Comparison of ENCODE assay signal across 11 cellular contexts in genomic region chr13:64723735-64724134, GRCh38.
DNase-seq lines count a peak whose midpoint lies in the region; ATAC-seq and TF ChIP-seq lines count a peak whose summit lies in the region.
"Had no signal": no experiment of that assay in that cellular context is flagged by ENCODE, and none has a peak within 500 bp of the region (broad histone marks: within the 10 kb centered on the region; RNA-seq: fewer than 3 reads in every experiment).

No MANE protein-coding gene starts in this region.

- H2AK5ac ChIP-seq in neuronal stem cell (ENCODE audit: low read depth, low read length), result no peak overlapping the region

- no peak overlapping the region for H3K4ac ChIP-seq in neuronal stem cell (ENCODE audit: low read length)

- no peak overlapping the region for H3K9ac ChIP-seq in GM23248
- no peak overlapping the region for H3K9ac ChIP-seq in neuronal stem cell (ENCODE audit: low read depth, low read length, poor library complexity)
- H3K9ac ChIP-seq: KMS-11 had no signal

- H2AFZ ChIP-seq in GM23248, result no peak overlapping the region
- H2AFZ ChIP-seq in neuronal stem cell (ENCODE audit: low read length), result peak overlapping the region; percentile 50

- H3K9me3 ChIP-seq in GM23248 (ENCODE audit: low read depth) (no peaks in the 10 kb centered on the region), neuronal stem cell (replicated peaks in 1 of 2; ENCODE audit: control insufficient read depth in 2 of 2, insufficient read depth in 1 of 2, low read depth in 1 of 2, low read length in 2 of 2) (peaks cover 0 to 3% of the 10 kb centered on the region in 2 donors)

- intact Hi-C loops in left ventricle myocardium superior (cut with micrococcal nuclease), result no loop called here

- H3K79me2 ChIP-seq in GM23248 (ENCODE audit: insufficient read depth), result no peaks in the 10 kb centered on the region

- H4K20me1 ChIP-seq in GM23248 (ENCODE audit: insufficient read depth), result no peaks in the 10 kb centered on the region

- peaks cover 7% of the 10 kb centered on the region; the same call in 1 of the 2 replicates for H3F3A ChIP-seq in GM23248 (ENCODE audit: insufficient read depth)

- no peaks in the 10 kb centered on the region for H3K79me1 ChIP-seq in neuronal stem cell (ENCODE audit: low read depth, low read length)

- H3K27me3 ChIP-seq in GM23248 (replicated peaks; ENCODE audit: insufficient read depth), result no peaks in the 10 kb centered on the region
- H3K27me3 ChIP-seq in neuronal stem cell (ENCODE audit: control insufficient read depth in 3 of 3, insufficient read depth in 3 of 3, low read depth in 1 of 3, low read length in 3 of 3), result no peaks in the 10 kb centered on the region

- H4K8ac ChIP-seq in neuronal stem cell (ENCODE audit: low read depth, low read length), result no peak overlapping the region

- no peak overlapping the region for H3K23ac ChIP-seq in neuronal stem cell (ENCODE audit: low read depth, low read length, poor library complexity)

- H3K27ac ChIP-seq in GM23248, result peak overlapping the region; percentile 45
- no peak overlapping the region for H3K27ac ChIP-seq in neuronal stem cell (replicated peaks; ENCODE audit: low read length)
- H3K27ac ChIP-seq: dorsolateral prefrontal cortex, KMS-11 had no signal

- TF ChIP-seq CTCF in epithelial cell of esophagus (IDR thresholded peaks at IDR 0.05; ENCODE audit: insufficient read depth, low read depth, low read length, missing control alignments), result no peak

- H3K9me2 ChIP-seq in GM23248 (ENCODE audit: insufficient read depth), result no peaks in the 10 kb centered on the region

- H3K4me1 ChIP-seq in GM23248 (ENCODE audit: insufficient read depth), result peaks cover 14% of the 10 kb centered on the region
- peaks cover 4 to 14% of the 10 kb centered on the region in 2 donors for H3K4me1 ChIP-seq in neuronal stem cell (ENCODE audit: control insufficient read depth in 2 of 2, insufficient read depth in 1 of 2, low read depth in 1 of 2, low read length in 2 of 2)

- in situ Hi-C loops in GM23248 (cut with MboI), result no loop called here

- no peak overlapping the region for H2BK5ac ChIP-seq in neuronal stem cell (ENCODE audit: low read length)

- H3K18ac ChIP-seq in neuronal stem cell (ENCODE audit: low read length), result no peak overlapping the region

- no peak overlapping the region for H4K91ac ChIP-seq in neuronal stem cell (ENCODE audit: low read depth, low read length, poor library complexity)

- ATAC-seq in left ventricle myocardium superior, result no peak
- no peak for ATAC-seq in GM19023 (IDR thresholded peaks at IDR 0.05; ENCODE audit: unreplicated experiment)

- 1 to 5% methylated on average over 2 of the region's 2 CpGs for WGBS in GM23248 (ENCODE audit: low coverage in 1 of 2, low lambda C conversion rate in 2 of 2, missing lambda C conversion rate in 2 of 2), 2 experiments
- no CpG with 5 or more reads among the region's 2 CpGs for WGBS in neuronal stem cell (ENCODE audit: extremely low coverage in 2 of 2, insufficient read length in 2 of 2, insufficient replicate concordance in 1 of 2), 2 donors

- H3K4me2 ChIP-seq in GM23248 (ENCODE audit: unreplicated experiment) (peak overlapping the region; percentile 18), neuronal stem cell (ENCODE audit: insufficient read depth, low read length, poor library complexity, severe bottlenecking) (no peak overlapping the region)
- H3K4me2 ChIP-seq: KMS-11 had no signal

- H2BK120ac ChIP-seq in neuronal stem cell (ENCODE audit: low read depth, low read length), result no peak overlapping the region

- H2BK15ac ChIP-seq in neuronal stem cell (ENCODE audit: low read length), result no peak overlapping the region

- H3K4me3 ChIP-seq in GM23248 (no peak overlapping the region), epithelial cell of esophagus (ENCODE audit: low read length) (no peak overlapping the region), neuronal stem cell (ENCODE audit: low read length in 2 of 2) (no peak overlapping the region)
- H3K4me3 ChIP-seq: dorsolateral prefrontal cortex had no signal

- no peak overlapping the region for H3K14ac ChIP-seq in neuronal stem cell (ENCODE audit: low read length)

- no peak overlapping the region for H2BK12ac ChIP-seq in neuronal stem cell (ENCODE audit: low read length)

- no peaks in the 10 kb centered on the region for H3K36me3 ChIP-seq in GM23248 (ENCODE audit: low read depth)
- H3K36me3 ChIP-seq in neuronal stem cell (replicated peaks in 1 of 2; ENCODE audit: control insufficient read depth in 2 of 2, insufficient read depth in 2 of 2, low read length in 2 of 2), result no peaks in the 10 kb centered on the region

- peak; percentile 87 for DNase-seq in GM23248
- DNase-seq in epithelial cell of esophagus (ENCODE audit: low read depth), result peak; percentile 93
- no peak for DNase-seq in neuronal stem cell (ENCODE audit: low spot score)
- DNase-seq in NCI-H1694 treated with DMSO at 0.1 percent for 48 hours (lab: John Stamatoyannopoulos, UW), result no peak
- no peak for DNase-seq in left ventricle myocardium superior
- DNase-seq in NOMO-1 (lab: John Stamatoyannopoulos, UW; ENCODE audit: unreplicated experiment in 2 of 2), result no peak
- DNase-seq: dorsolateral prefrontal cortex, H7 had no signal

TF ChIP-seq in PFSK-1, 5 proteins besides CTCF, POLR2A, EP300 and RAD21:
- TF ChIP-seq SIN3A (IDR thresholded peaks at IDR 0.05; ENCODE audit: borderline replicate concordance, insufficient read depth, low read length) (no peak), FOXP2 (optimal IDR thresholded peaks at IDR 0.05; ENCODE audit: borderline replicate concordance, extremely low read depth, extremely low read length, insufficient read depth) (peak; percentile 84), POLR2AphosphoS5 (IDR thresholded peaks at IDR 0.05; ENCODE audit: low read depth, low read length) (no peak), REST (IDR thresholded peaks at IDR 0.05; ENCODE audit: insufficient read depth in 1 of 2, low read depth in 2 of 2, low read length in 2 of 2) (no peak)

Comparison
In these comparisons a context has a peak if more than half of its experiments do, and no peak if none do; other contexts are left out.
1. DNase-seq: peak in GM23248 (single experiment) and epithelial cell of esophagus (single experiment); none in neuronal stem cell (single experiment), NCI-H1694 treated with DMSO at 0.1 percent for 48 hours (single experiment), left ventricle myocardium superior (single experiment) and NOMO-1 (0 of 2).